In genomic region chr6:49929340-49929739, GRCh38 we compare ENCODE assay signal across 38 cellular contexts. TPM values are rescaled to one million over a fixed set of nuclear protein-coding genes. Genes with fewer than 3 reads are reported as not detected.
"Had no signal": no experiment of that assay in that cellular context is flagged by ENCODE, and none has a peak within 500 bp of the region (broad histone marks: within the 10 kb centered on the region; RNA-seq: fewer than 3 reads in every experiment).

No MANE protein-coding gene starts in this region.

- H3K4me3 ChIP-seq: adrenal gland, ascending aorta, body of pancreas, breast epithelium, cardiac muscle cell had no signal

- H3K4me1 ChIP-seq: adrenal gland, ascending aorta, body of pancreas, breast epithelium had no signal

- H3K9me3 ChIP-seq: adrenal gland, ascending aorta, body of pancreas, breast epithelium had no signal

- DNase-seq: activated effector memory CD4-positive, alpha-beta T cell treated with anti-CD3 and anti-CD28 coated beads, Interleukin-2, amount 50 U/mL, for 16 hours; activated effector memory CD4-positive, alpha-beta T cell treated with Interleukin-2 at 50 U/mL for 16 hours; activated gamma-delta T cell; activated gamma-delta T cell treated with Interleukin-2 at 50 U/mL for 16 hours; activated naive CD4-positive, alpha-beta T cell; activated naive CD4-positive, alpha-beta T cell treated with anti-CD3 and anti-CD28 coated beads for 36 hours; activated naive CD4-positive, alpha-beta T cell treated with anti-CD3 and anti-CD28 coated beads, Interleukin-2, amount 10 ng/mL, durations not matched to agents 7 days and 5 days; activated naive CD4-positive, alpha-beta T cell treated with anti-CD3 and anti-CD28 coated beads, Interleukin-2, amount 50 U/mL, for 16 hours; activated naive CD4-positive, alpha-beta T cell treated with Interleukin-2 at 50 U/mL for 16 hours; activated naive CD8-positive, alpha-beta T cell treated with anti-CD3 and anti-CD28 coated beads for 36 hours; activated naive CD8-positive, alpha-beta T cell treated with anti-CD3 and anti-CD28 coated beads, Interleukin-2, amount 10 ng/mL, durations not matched to agents 7 days and 5 days; activated naive CD8-positive, alpha-beta T cell treated with anti-CD3 and anti-CD28 coated beads, Interleukin-2, amount 50 U/mL, for 24 hours; activated T-cell treated with anti-CD3 and anti-CD28 coated beads, Interleukin-2, amount 50 U/mL, for 4 hours; activated T-cell treated with anti-CD3 and anti-CD28 coated beads, Interleukin-2, amount 50 U/mL, for 48 hours; activated T-cell treated with anti-CD3 and anti-CD28 coated beads, Interleukin-2, amount 50 U/mL, for 72 hours; adrenal gland; amniotic stem cell; amygdala; anterior cingulate cortex; aorta; body of pancreas; brain microvascular endothelial cell; caudate nucleus; central memory CD4-positive, alpha-beta T cell; cerebellar nuclear complex had no signal

- H3K27me3 ChIP-seq: adrenal gland, ascending aorta, body of pancreas, brain microvascular endothelial cell, cardiac muscle cell had no signal

- FAIRE-seq: astrocyte, bronchial epithelial cell had no signal

- H3K27ac ChIP-seq: adrenal gland, ascending aorta, body of pancreas, brain microvascular endothelial cell, breast epithelium, cardiac muscle cell had no signal

- ATAC-seq: activated naive CD4-positive, alpha-beta T cell treated with anti-CD3 and anti-CD28 coated beads, Interleukin-2, amount 50 U/mL, for 72 hours; activated naive CD8-positive, alpha-beta T cell treated with anti-CD3 and anti-CD28 coated beads, Interleukin-2, amount 50 U/mL, for 24 hours; activated T-cell treated with anti-CD3 and anti-CD28 coated beads, Interleukin-2, amount 50 U/mL, for 4 hours; activated T-cell treated with anti-CD3 and anti-CD28 coated beads, Interleukin-2, amount 50 U/mL, for 72 hours; activated T-helper 17 cell treated with anti-CD3 and anti-CD28 coated beads, Interleukin-2, amount 50 U/mL, for 72 hours; body of pancreas had no signal

- H3K36me3 ChIP-seq: adrenal gland, ascending aorta, brain microvascular endothelial cell, breast epithelium, cardiac muscle cell had no signal

RNA-seq across cellular contexts. Expression of gene DEFB114, which starts 34.6 kb away (rescaled TPM):
- total RNA-seq: activated naive CD4-positive, alpha-beta T cell treated with anti-CD3 and anti-CD28 coated beads for 36 hours; activated naive CD4-positive, alpha-beta T cell treated with anti-CD3 and anti-CD28 coated beads, Interleukin-2, amount 50 U/mL, for 72 hours; activated naive CD8-positive, alpha-beta T cell treated with anti-CD3 and anti-CD28 coated beads for 36 hours; activated naive CD8-positive, alpha-beta T cell treated with anti-CD3 and anti-CD28 coated beads, Interleukin-2, amount 10 ng/mL, durations not matched to agents 7 days and 5 days; activated T-cell treated with anti-CD3 and anti-CD28 coated beads, Interleukin-2, amount 50 U/mL, for 4 hours; activated T-cell treated with anti-CD3 and anti-CD28 coated beads, Interleukin-2, amount 50 U/mL, for 72 hours; activated T-helper 1 cell treated with anti-CD3 and anti-CD28 coated beads, Interleukin-12 subunit alpha, Interleukin-12 subunit beta, Interleukin-2, Interleukin-4 antibody, amounts not matched to agents 30 ng/mL and 10 ng/mL and 1 ng/mL, durations not matched to agents 14 hours and 24 hours and 36 hours; activated T-helper 17 cell treated with anti-CD3 and anti-CD28 coated beads, Interleukin-2, amount 50 U/mL, for 72 hours; activated T-helper 2 cell treated with anti-CD3 and anti-CD28 coated beads, Interferon-gamma antibody, Interleukin-2, Interleukin-4, amounts not matched to agents 10 μg/mL and 5 μg/mL and 100 μg/mL, durations not matched to agents 14 hours and 24 hours and 36 hours; adrenal gland; aorta; ascending aorta; astrocyte; body of pancreas; breast epithelium; bronchial epithelial cell; cardiac muscle cell; cardiac septum; cerebellum; chondrocyte had no signal
- polyA plus RNA-seq: adipose tissue, adrenal gland, aorta, cardiac muscle cell had no signal

RNA-seq across cellular contexts. Expression of gene DEFB113, which starts 40.1 kb away (rescaled TPM):
- total RNA-seq: activated naive CD4-positive, alpha-beta T cell treated with anti-CD3 and anti-CD28 coated beads for 36 hours; activated naive CD4-positive, alpha-beta T cell treated with anti-CD3 and anti-CD28 coated beads, Interleukin-2, amount 50 U/mL, for 72 hours; activated naive CD8-positive, alpha-beta T cell treated with anti-CD3 and anti-CD28 coated beads for 36 hours; activated naive CD8-positive, alpha-beta T cell treated with anti-CD3 and anti-CD28 coated beads, Interleukin-2, amount 10 ng/mL, durations not matched to agents 7 days and 5 days; activated T-cell treated with anti-CD3 and anti-CD28 coated beads, Interleukin-2, amount 50 U/mL, for 4 hours; activated T-cell treated with anti-CD3 and anti-CD28 coated beads, Interleukin-2, amount 50 U/mL, for 72 hours; activated T-helper 1 cell treated with anti-CD3 and anti-CD28 coated beads, Interleukin-12 subunit alpha, Interleukin-12 subunit beta, Interleukin-2, Interleukin-4 antibody, amounts not matched to agents 30 ng/mL and 10 ng/mL and 1 ng/mL, durations not matched to agents 14 hours and 24 hours and 36 hours; activated T-helper 17 cell treated with anti-CD3 and anti-CD28 coated beads, Interleukin-2, amount 50 U/mL, for 72 hours; activated T-helper 2 cell treated with anti-CD3 and anti-CD28 coated beads, Interferon-gamma antibody, Interleukin-2, Interleukin-4, amounts not matched to agents 10 μg/mL and 5 μg/mL and 100 μg/mL, durations not matched to agents 14 hours and 24 hours and 36 hours; adrenal gland; aorta; ascending aorta; astrocyte; body of pancreas; breast epithelium; bronchial epithelial cell; cardiac muscle cell; cardiac septum; cerebellum; chondrocyte had no signal
- polyA plus RNA-seq: adipose tissue, adrenal gland, aorta, cardiac muscle cell had no signal
